8 cellular contexts compared by ENCODE assay signal in genomic region chr7:105531797-105532671, GRCh38. TPM values are rescaled to one million over a fixed set of nuclear protein-coding genes. Genes with fewer than 3 reads are reported as not detected.
A peak's percentile ranks its signal among the peaks of the same experiment; 100 is the strongest.
DNase-seq lines count a peak whose midpoint lies in the region; ATAC-seq and TF ChIP-seq lines count a peak whose summit lies in the region.

Gene RINT1, plus strand, starts transcription at chr7:105532201. Its CDS starts 115 bp downstream, at chr7:105532316.

- DNase-seq in DMS114 treated with DMSO at 0.1 percent for 48 hours (lab: John Stamatoyannopoulos, UW; ENCODE audit: unreplicated experiment) (peak; percentile 82), HuH-7 (ENCODE audit: low spot score) (peak; percentile 74), OCI-LY7 (ENCODE audit: low spot score) (peak; percentile 95), activated T-cell treated with anti-CD3 and anti-CD28 coated beads for 1 hour (ENCODE audit: low read depth) (peak; percentile 80), epidermal melanocyte (ENCODE audit: insufficient read length, low spot score) (peak; percentile 74), mucosa of gallbladder (ENCODE audit: low spot score) (peak; percentile 92)
- peak; percentile 71 to 73 for DNase-seq in stimulated activated CD8-positive, alpha-beta memory T cell treated with anti-CD3 and anti-CD28 coated beads, Interleukin-4, amount 100 ng/mL, for 4 hours (ENCODE audit: low read depth in 2 of 2, low spot score in 1 of 2)

- H3K4me3 ChIP-seq in OCI-LY7 (ENCODE audit: low read depth, low read length, poor library complexity, severe bottlenecking) = peak within 1 kb of the TSS; percentile 80

- H4K20me1 ChIP-seq in OCI-LY7 (ENCODE audit: insufficient read depth, low read length) = 0 out of 2 replicates have a peak, but pooled peaks cover 9% of the 10 kb centered on the region

- H3K27ac ChIP-seq in OCI-LY7 (ENCODE audit: low read depth, low read length, poor library complexity, severe bottlenecking) = peak within 1 kb of the TSS; percentile 64

- H3K36me3 ChIP-seq in OCI-LY7 (ENCODE audit: insufficient read depth, low read length) = peaks cover 29% of the 10 kb centered on the region

- peaks cover 30% of the 10 kb centered on the region for H3K79me2 ChIP-seq in OCI-LY7 (ENCODE audit: insufficient read depth, low read depth, low read length)

- intact Hi-C loops in OCI-LY7 (cut with micrococcal nuclease; ENCODE audit: unreplicated experiment) = loop anchor here (5.0 to 10.0 kb wide), 2 partner anchors 585 to 753 kb away; partner anchors contain the start of gene NAMPT

- CTCF ChIA-PET in OCI-LY7 (lab: Charles Lee; ENCODE audit: unreplicated experiment) = no interaction called here

- H3K9me2 ChIP-seq in OCI-LY7 (ENCODE audit: insufficient read depth, low read length) = no peaks in the 10 kb centered on the region

- H3K9me3 ChIP-seq in OCI-LY7 (ENCODE audit: low read length) = no peaks in the 10 kb centered on the region

- H2AFZ ChIP-seq in OCI-LY7 (ENCODE audit: low read length) = peak within 1 kb of the TSS; percentile 95

- H3K4me1 ChIP-seq in OCI-LY7 (ENCODE audit: insufficient read depth, low read length, poor library complexity, severe bottlenecking) = peaks cover 15% of the 10 kb centered on the region

- peak; percentile 94 for ATAC-seq in GM21515 (IDR thresholded peaks at IDR 0.05; ENCODE audit: unreplicated experiment)

- peak within 1 kb of the TSS; percentile 93 for H3K4me2 ChIP-seq in OCI-LY7 (ENCODE audit: low read length)

- no TSS peak for BruUV-seq in OCI-LY7 (replicated peaks; lab: Mats Ljungman, UMichigan)

- peak; percentile 85 for TF ChIP-seq CTCF in OCI-LY7 (conservative IDR thresholded peaks at IDR 0.05; ENCODE audit: low read length)

- POLR2A ChIA-PET in OCI-LY7 (lab: Charles Lee) = interaction anchor here (0.5 to 3.1 kb wide), 23 partner anchors 10 to 1333 kb away, joined by 3 to 33 read pairs (median 3); partner anchors contain the start of gene PUS7

RNA-seq across cellular contexts. Expression of gene RINT1, which starts in this region (rescaled TPM):
- 11.1 and 11.2 TPM in 2 replicates for total RNA-seq in OCI-LY7 (2014; rRNA removed; shearing (Covaris generic))
- total RNA-seq in OCI-LY7 (2022) (23.9 and 27.8 TPM in 2 replicates), mucosa of gallbladder (12.5 TPM)

Comparison
In these comparisons a context has a peak if more than half of its experiments do, and no peak if none do; other contexts are left out.
1. Peak in every context shown above with its lines: DNase-seq, ATAC-seq, H3K4me3 ChIP-seq and H3K27ac ChIP-seq.